Comparison of ENCODE assay signal across 8 cellular contexts in genomic region chr3:67653425-67654098, GRCh38. TPM values are rescaled to one million over a fixed set of nuclear protein-coding genes. Genes with fewer than 3 reads are reported as not detected.
A peak's percentile ranks its signal among the peaks of the same experiment; 100 is the strongest.
DNase-seq lines count a peak whose midpoint lies in the region; ATAC-seq and TF ChIP-seq lines count a peak whose summit lies in the region.

No MANE protein-coding gene starts in this region.

- H3K36me3 ChIP-seq in KOPT-K1 (ENCODE audit: insufficient read depth, low read length), result no peaks in the 10 kb centered on the region
- H3K36me3 ChIP-seq in left lung, result no peaks in the 10 kb centered on the region
- H3K36me3 ChIP-seq in tibial nerve, result no peaks in the 10 kb centered on the region

- in situ Hi-C loops in astrocyte of the spinal cord (cut with HindIII; ENCODE audit: low sequenced_read_pairs), result no loop called here

- TF ChIP-seq POLR2A in tibial nerve (IDR thresholded peaks at IDR 0.05), result no peak

- H3K4me1 ChIP-seq in left lung (peaks cover 14 to 30% of the 10 kb centered on the region in 2 donors), tibial nerve (peaks cover 0 to 51% (median 16%) of the 10 kb centered on the region in 4 donors)

- intact Hi-C loops in left lung (cut with DNase I), result no loop called here

- H3K4me3 ChIP-seq in astrocyte of the spinal cord (ENCODE audit: low read depth, low read length) (peak overlapping the region; percentile 66), left lung (peak overlapping the region; percentile 79 to 85), tibial nerve (peak overlapping the region; percentile 84 to 99 (median 94))

- no peak for TF ChIP-seq CTCF in astrocyte of the spinal cord (IDR thresholded peaks at IDR 0.05; ENCODE audit: low read depth, low read length)
- TF ChIP-seq CTCF in left lung (IDR thresholded peaks at IDR 0.05), result no peak
- no peak for TF ChIP-seq CTCF in tibial nerve (IDR thresholded peaks at IDR 0.05)

- WGBS in tibial nerve, 2 donors, result 17% methylated on average over 8 of the region's 8 CpGs

- DNase-seq in astrocyte of the spinal cord (ENCODE audit: low read depth, low spot score) (no peak), left lung (peak in 1 of 2 donors; percentile 33), tibial nerve (ENCODE audit: low spot score in 2 of 2) (peak in 1 of 2 donors; percentile 17), COLO668 (lab: John Stamatoyannopoulos, UW; ENCODE audit: unreplicated experiment) (no peak), amniotic stem cell (lab: John Stamatoyannopoulos, UW) (no peak)

- ATAC-seq in GM18498 (IDR thresholded peaks at IDR 0.05; ENCODE audit: unreplicated experiment), result peak; percentile 24
- ATAC-seq in GM21825 (IDR thresholded peaks at IDR 0.05; ENCODE audit: unreplicated experiment), result peak; percentile 24
- ATAC-seq in left lung, result peak; percentile 37

- H3K27me3 ChIP-seq in left lung (no peaks in the 10 kb centered on the region), tibial nerve (no peaks in the 10 kb centered on the region)

- no peak for TF ChIP-seq EP300 in tibial nerve (IDR thresholded peaks at IDR 0.05)

- H3K9me3 ChIP-seq in KOPT-K1 (ENCODE audit: insufficient read depth, low read length, poor library complexity, severe bottlenecking) (no peaks in the 10 kb centered on the region), left lung (no peaks in the 10 kb centered on the region), tibial nerve (no peaks in the 10 kb centered on the region)

- H3K27ac ChIP-seq in KOPT-K1 (ENCODE audit: low read depth, low read length, poor library complexity, severe bottlenecking) (peak overlapping the region; percentile 83), left lung (peak overlapping the region; percentile 92 to 96), tibial nerve (peak overlapping the region; percentile 92 to 98 (median 96))

RNA-seq across cellular contexts. Expression of gene SUCLG2, which starts 0.8 kb away (rescaled TPM):
- 10 to 100 TPM; 57.1 to 59.5 TPM for total RNA-seq in left lung
- total RNA-seq in tibial nerve, result 10 to 100 TPM; 28.0 to 52.8 (median 42.7) TPM
